27 cellular contexts compared by ENCODE assay signal in the genomic region with DNA sequence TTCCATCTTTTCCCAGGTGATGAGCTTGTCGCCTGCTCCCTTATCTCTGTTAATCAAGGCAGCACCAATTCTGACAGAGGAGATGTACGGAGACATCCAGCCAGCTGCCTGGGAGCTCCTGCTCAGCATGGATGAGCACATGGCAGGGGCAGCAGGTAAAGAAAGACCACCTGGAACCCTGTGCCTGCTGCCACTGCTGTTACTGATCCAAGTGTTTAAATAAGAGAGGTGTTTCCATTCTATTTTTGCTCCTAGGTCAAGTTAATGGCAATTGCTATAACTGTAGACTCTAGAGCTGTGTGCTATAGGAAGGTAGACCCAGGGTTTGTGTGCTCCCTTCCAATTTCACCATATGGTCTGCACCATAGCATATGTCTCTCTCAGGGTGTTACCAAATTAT.
"Had no signal": no experiment of that assay in that cellular context is flagged by ENCODE, and none has a peak within 500 bp of the region (broad histone marks: within the 10 kb centered on the region; RNA-seq: fewer than 3 reads in every experiment).

No MANE protein-coding gene starts in this region.

- ATAC-seq: activated CD8-positive, alpha-beta T cell treated with anti-CD3 and anti-CD28 coated beads, Interleukin-2, amount 10 ng/mL, durations not matched to agents 7 days and 5 days; Panc1; Right ventricle myocardium inferior; WTC11 had no signal

- H3K4me1 ChIP-seq: breast epithelium had no signal

- H3K4me2 ChIP-seq: KMS-11, SK-N-SH had no signal

- H3K27me3 ChIP-seq: breast epithelium had no signal

- DNase-seq: activated CD4-positive, alpha-beta T cell treated with anti-CD3 and anti-CD28 coated beads for 48 hours; activated CD4-positive, alpha-beta T cell treated with anti-CD3 and anti-CD28 coated beads, Interleukin-2, amount 50 U/mL, for 4 hours; activated CD4-positive, CD25-positive, alpha-beta regulatory T cell treated with anti-CD3 and anti-CD28 coated beads, Interleukin-2, amount 50 U/mL, for 72 hours; activated CD8-positive, alpha-beta memory T cell treated with anti-CD3 and anti-CD28 coated beads, Interleukin-2, amount 50 U/mL, for 48 hours; activated CD8-positive, alpha-beta T cell treated with anti-CD3 and anti-CD28 coated beads, Interleukin-2, amount 10 ng/mL, durations not matched to agents 7 days and 5 days; activated naive CD4-positive, alpha-beta T cell treated with anti-CD3 and anti-CD28 coated beads, Interleukin-2, amount 50 U/mL, for 16 hours; activated naive CD8-positive, alpha-beta T cell treated with anti-CD3 and anti-CD28 coated beads, Interleukin-2, amount 10 ng/mL, durations not matched to agents 7 days and 5 days; activated T-cell treated with anti-CD3 and anti-CD28 coated beads, Interleukin-2, amount 50 U/mL, for 1 hour; aorta; MV-4-11; NCI-H1092 treated with DMSO at 0.1 percent for 48 hours; NCI-H1417 treated with DMSO at 0.1 percent for 48 hours; NCI-H187; NCI-H2081 treated with DMSO at 0.1 percent for 48 hours; NCI-H226; NCI-H510A; NCI-H526 treated with DMSO at 0.1 percent for 48 hours; NK-92 treated with Interleukin-12 subunit alpha and Interleukin-12 subunit beta, amount 100 ng/mL, for 24 hours; OCI-M1; RPMI8226; SK-N-SH; T-helper 1 cell had no signal

- H3K4me3 ChIP-seq: breast epithelium had no signal

- H3K9ac ChIP-seq: KMS-11, SK-N-SH had no signal

- H3K9me3 ChIP-seq: breast epithelium, SK-N-SH had no signal

- H3K27ac ChIP-seq: breast epithelium, KMS-11 had no signal

- H3K36me3 ChIP-seq: breast epithelium had no signal
